Comparison of ENCODE assay signal across 14 cellular contexts in the genomic region with DNA sequence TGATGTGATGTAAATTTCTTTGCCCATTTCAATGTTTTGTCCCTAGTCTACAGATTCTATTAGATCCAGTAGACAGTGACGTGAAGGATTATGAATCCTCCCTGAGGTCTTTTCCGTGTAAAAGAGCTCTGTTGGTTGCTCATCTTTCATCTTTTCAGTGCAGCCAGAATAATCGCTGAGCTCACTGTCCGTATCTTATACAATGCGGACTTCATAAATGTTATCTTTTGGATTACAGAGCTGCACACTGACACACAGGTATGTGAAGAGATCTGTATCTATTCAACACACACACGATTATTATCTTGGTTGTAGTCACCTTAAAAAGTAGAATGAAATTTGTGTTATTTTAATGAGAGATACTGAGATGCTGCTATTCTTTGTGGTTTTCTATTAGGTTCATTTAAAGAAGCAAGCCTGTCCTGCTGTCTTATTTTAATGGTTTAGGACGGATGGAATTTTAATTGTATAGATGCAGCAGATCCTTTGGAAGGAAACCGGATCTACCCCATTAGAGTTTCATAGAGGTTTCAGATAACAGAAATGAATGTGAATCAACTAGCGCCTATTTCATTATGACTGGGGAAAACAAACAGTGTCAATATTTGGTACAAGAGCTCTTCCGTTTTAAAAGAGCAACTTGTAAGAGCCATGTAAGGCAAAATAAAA.
"Had no signal": no experiment of that assay in that cellular context is flagged by ENCODE, and none has a peak within 500 bp of the region (broad histone marks: within the 10 kb centered on the region; RNA-seq: fewer than 3 reads in every experiment).

No MANE protein-coding gene starts in this region.

- H3K36me3 ChIP-seq: gastrocnemius medialis, heart left ventricle, suprapubic skin, transverse colon, WERI-Rb-1 had no signal

- DNase-seq: activated CD4-positive, alpha-beta T cell treated with anti-CD3 and anti-CD28 coated beads, Interleukin-2, amount 50 U/mL, for 4 hours; activated gamma-delta T cell treated with Interleukin-2 at 50 U/mL for 16 hours; effector CD4-positive, alpha-beta T cell; gastrocnemius medialis; heart left ventricle; left ventricle myocardium superior; occipital lobe; right cardiac atrium; stimulated activated CD4-positive, alpha-beta T cell treated with anti-CD3 and anti-CD28 coated beads, Interleukin-15, amount 100 ng/mL, for 24 hours; stimulated activated CD4-positive, alpha-beta T cell treated with anti-CD3 and anti-CD28 coated beads, Interleukin-2, amount 100 ng/mL, for 48 hours; transverse colon; WERI-Rb-1 had no signal

- H3K27me3 ChIP-seq: gastrocnemius medialis, transverse colon had no signal

- H3K27ac ChIP-seq: gastrocnemius medialis, heart left ventricle, skin epidermis, suprapubic skin, transverse colon, WERI-Rb-1 had no signal

- H3K4me3 ChIP-seq: gastrocnemius medialis, heart left ventricle, skin epidermis, suprapubic skin, transverse colon had no signal

- H3K4me1 ChIP-seq: gastrocnemius medialis, suprapubic skin, transverse colon had no signal

- H3K9me3 ChIP-seq: gastrocnemius medialis, heart left ventricle, suprapubic skin, transverse colon had no signal
